17 cellular contexts compared by ENCODE assay signal in the genomic region with DNA sequence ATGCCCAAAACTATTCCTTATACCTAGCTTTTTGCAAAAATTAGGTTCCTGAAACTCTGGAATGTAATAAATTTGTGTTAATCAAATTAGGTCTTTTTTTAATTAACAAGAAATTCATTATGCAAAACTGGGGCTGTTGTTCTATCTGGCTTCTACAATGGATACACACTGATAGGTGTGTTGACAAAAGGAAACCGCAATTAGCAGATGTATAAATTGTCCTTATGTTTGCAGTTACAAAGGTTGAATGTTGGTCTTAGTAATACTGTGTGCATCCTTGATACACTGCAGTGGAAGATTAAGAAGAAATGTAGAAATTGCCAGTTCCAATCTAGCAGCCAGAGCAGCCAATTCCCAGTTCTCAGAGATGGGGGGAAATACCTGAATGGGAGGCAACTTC.
DNase-seq lines count a peak whose midpoint lies in the region; ATAC-seq, FAIRE-seq and TF ChIP-seq lines count a peak whose summit lies in the region.
"Had no signal": no experiment of that assay in that cellular context is flagged by ENCODE, and none has a peak within 500 bp of the region (broad histone marks: within the 10 kb centered on the region; RNA-seq: fewer than 3 reads in every experiment).

No MANE protein-coding gene starts in this region.

- H3K4me1 ChIP-seq in K562 (replicated peaks in 1 of 2; ENCODE audit: control insufficient read depth in 2 of 2, insufficient read depth in 2 of 2, low read length in 2 of 2) (no peaks in the 10 kb centered on the region; a peak in 2 of 5 replicates), GM23248 (ENCODE audit: insufficient read depth) (peaks cover 9% of the 10 kb centered on the region)

- TF ChIP-seq CTCF in K562 (IDR thresholded peaks at IDR 0.05 in 2 of 3, conservative IDR thresholded peaks at IDR 0.05 in 1 of 3; ENCODE audit: insufficient read depth in 2 of 3, low read depth in 1 of 3, low read length in 3 of 3): no peak
- no peak for TF ChIP-seq CTCF in brain microvascular endothelial cell (IDR thresholded peaks at IDR 0.05; ENCODE audit: low read depth, low read length, missing control alignments)

- H3K4me2 ChIP-seq in K562 (ENCODE audit: insufficient read depth, low read length) (no peak overlapping the region), GM23248 (ENCODE audit: unreplicated experiment) (no peak overlapping the region)

- H3K36me3 ChIP-seq in K562 (ENCODE audit: control insufficient read depth, insufficient read depth, low read length) (no peaks in the 10 kb centered on the region), brain microvascular endothelial cell (replicated peaks) (no peaks in the 10 kb centered on the region), GM23248 (ENCODE audit: low read depth) (no peaks in the 10 kb centered on the region)

- TF ChIP-seq RAD21 in K562 (CRISPR knock-in tag; conservative IDR thresholded peaks at IDR 0.05 in 1 of 2, IDR thresholded peaks at IDR 0.05 in 1 of 2): no peak

- POLR2A ChIA-PET in K562 (lab: Yijun Ruan, JAX): no interaction called here

- H3K9me1 ChIP-seq in K562 (ENCODE audit: control insufficient read depth, insufficient read depth, low read length): no peaks in the 10 kb centered on the region

- H3F3A ChIP-seq in GM23248 (ENCODE audit: insufficient read depth): peaks cover 8% of the 10 kb centered on the region; the same call in 1 of the 2 replicates

- H3K9ac ChIP-seq in K562 (ENCODE audit: insufficient read depth in 1 of 2, low read depth in 2 of 2, low read length in 2 of 2) (no peak overlapping the region), GM23248 (no peak overlapping the region)

- ATAC-seq in K562 (no peak), HG02759 (IDR thresholded peaks at IDR 0.05; ENCODE audit: unreplicated experiment) (no peak)
- ATAC-seq: CD8-positive, alpha-beta T cell had no signal

- no peak overlapping the region for H2AFZ ChIP-seq in K562 (ENCODE audit: low read depth, low read length)
- H2AFZ ChIP-seq in GM23248: no peak overlapping the region

- H3K27ac ChIP-seq in K562 (ENCODE audit: extremely low read depth, low read depth, low read length) (no peak overlapping the region), brain microvascular endothelial cell (no peak overlapping the region), GM23248 (no peak overlapping the region)
- H3K27ac ChIP-seq: 22Rv1 had no signal

- TF ChIP-seq EP300 in K562 (IDR thresholded peaks at IDR 0.05; ENCODE audit: low read length): no peak

- H3K27me3 ChIP-seq in K562 (ENCODE audit: control insufficient read depth in 2 of 2, insufficient read depth in 2 of 2, low read length in 2 of 2): no peaks in the 10 kb centered on the region
- no peaks in the 10 kb centered on the region for H3K27me3 ChIP-seq in brain microvascular endothelial cell (replicated peaks)
- no peaks in the 10 kb centered on the region for H3K27me3 ChIP-seq in GM23248 (replicated peaks; ENCODE audit: insufficient read depth)

- H3K9me3 ChIP-seq in K562 (replicated peaks; ENCODE audit: control insufficient read depth, insufficient read depth, low read depth, low read length): no peaks in the 10 kb centered on the region
- no peaks in the 10 kb centered on the region for H3K9me3 ChIP-seq in GM23248 (ENCODE audit: low read depth)
- H3K9me3 ChIP-seq: Caco-2 had no signal

- in situ Hi-C loops in K562 (cut with MboI): no loop called here
- in situ Hi-C loops in brain microvascular endothelial cell (cut with HindIII; ENCODE audit: low pct_ligation_motif_present, low sequenced_read_pairs): no loop called here
- in situ Hi-C loops in GM23248 (cut with MboI): no loop called here

- 0% methylated on average over 1 of the region's 1 CpG for WGBS in K562 (ENCODE audit: insufficient coverage, low coverage, missing lambda C conversion rate)
- 100% methylated on average over 1 of the region's 1 CpG for WGBS in GM23248 (ENCODE audit: low coverage in 1 of 2, low lambda C conversion rate in 2 of 2, missing lambda C conversion rate in 2 of 2), 2 experiments

- H4K20me1 ChIP-seq in K562 (replicated peaks; ENCODE audit: control insufficient read depth, insufficient read depth, low read length): no peaks in the 10 kb centered on the region
- no peaks in the 10 kb centered on the region for H4K20me1 ChIP-seq in GM23248 (ENCODE audit: insufficient read depth)

- no TSS peak for BruUV-seq in K562 (replicated peaks; lab: Mats Ljungman, UMichigan)

- no peaks in the 10 kb centered on the region for H3K79me2 ChIP-seq in K562 (ENCODE audit: control insufficient read depth, insufficient read depth, low read length)
- no peaks in the 10 kb centered on the region for H3K79me2 ChIP-seq in GM23248 (ENCODE audit: insufficient read depth)

- no peak for TF ChIP-seq POLR2A in K562 (conservative IDR thresholded peaks at IDR 0.05)

- no peak for FAIRE-seq in K562 (lab: Jason Lieb, UNC)
- FAIRE-seq: GM12892, GM19239 had no signal

- H3K4me3 ChIP-seq in K562 (no peak overlapping the region), brain microvascular endothelial cell (ENCODE audit: low read depth, low read length) (no peak overlapping the region), GM23248 (no peak overlapping the region)

- H3K9me2 ChIP-seq in GM23248 (ENCODE audit: insufficient read depth): no peaks in the 10 kb centered on the region

- DNase-seq in NCI-H2029 (lab: John Stamatoyannopoulos, UW) (peak; percentile 47), NCI-H2029 treated with DMSO at 0.1 percent for 48 hours (lab: John Stamatoyannopoulos, UW) (no peak), NCI-H748 (lab: John Stamatoyannopoulos, UW; ENCODE audit: unreplicated experiment) (peak; percentile 80), K562 (ENCODE audit: extremely low read depth in 1 of 4, low spot score in 3 of 4) (no peak), brain microvascular endothelial cell (no peak), GOT3 (lab: John Stamatoyannopoulos, UW) (no peak), GM23248 (no peak)
- DNase-seq: Caco-2; CD8-positive, alpha-beta T cell; DND-41; GDM1; H7; IMR-90 had no signal

- CTCF ChIA-PET in K562 (lab: Yijun Ruan, JAX; ENCODE audit: low intra/inter-chr PET ratio): no interaction called here

- intact Hi-C loops in K562 (cut with micrococcal nuclease): no loop called here

TF ChIP-seq in K562, 482 proteins besides CTCF, POLR2A, EP300 and RAD21:
- TF ChIP-seq GTF2E2 (tag; IDR thresholded peaks at IDR 0.05) (0 out of 2 replicates have a peak, but pooled peaks have one; percentile 7), ZNF311 (CRISPR knock-in tag; IDR thresholded peaks at IDR 0.05) (0 out of 2 replicates have a peak, but pooled peaks have one; percentile 8), FOXA3 (CRISPR knock-in tag; conservative IDR thresholded peaks at IDR 0.05 in 1 of 2, IDR thresholded peaks at IDR 0.05 in 1 of 2) (peak in 1 of 2 experiments; percentile 52; a peak in 1 of 4 replicates), EZH2 (IDR thresholded peaks at IDR 0.05; ENCODE audit: borderline replicate concordance, low read depth, low read length) (no peak)
- TF ChIP-seq, protein P1, sequence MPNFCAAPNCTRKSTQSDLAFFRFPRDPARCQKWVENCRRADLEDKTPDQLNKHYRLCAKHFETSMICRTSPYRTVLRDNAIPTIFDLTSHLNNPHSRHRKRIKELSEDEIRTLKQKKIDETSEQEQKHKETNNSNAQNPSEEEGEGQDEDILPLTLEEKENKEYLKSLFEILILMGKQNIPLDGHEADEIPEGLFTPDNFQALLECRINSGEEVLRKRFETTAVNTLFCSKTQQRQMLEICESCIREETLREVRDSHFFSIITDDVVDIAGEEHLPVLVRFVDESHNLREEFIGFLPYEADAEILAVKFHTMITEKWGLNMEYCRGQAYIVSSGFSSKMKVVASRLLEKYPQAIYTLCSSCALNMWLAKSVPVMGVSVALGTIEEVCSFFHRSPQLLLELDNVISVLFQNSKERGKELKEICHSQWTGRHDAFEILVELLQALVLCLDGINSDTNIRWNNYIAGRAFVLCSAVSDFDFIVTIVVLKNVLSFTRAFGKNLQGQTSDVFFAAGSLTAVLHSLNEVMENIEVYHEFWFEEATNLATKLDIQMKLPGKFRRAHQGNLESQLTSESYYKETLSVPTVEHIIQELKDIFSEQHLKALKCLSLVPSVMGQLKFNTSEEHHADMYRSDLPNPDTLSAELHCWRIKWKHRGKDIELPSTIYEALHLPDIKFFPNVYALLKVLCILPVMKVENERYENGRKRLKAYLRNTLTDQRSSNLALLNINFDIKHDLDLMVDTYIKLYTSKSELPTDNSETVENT (CRISPR knock-in tag; IDR thresholded peaks at IDR 0.05): no peak

Comparison
In these comparisons a context has a peak if more than half of its experiments do, and no peak if none do; other contexts are left out.
1. DNase-seq: peak in NCI-H2029 (single experiment) and NCI-H748 (single experiment); none in NCI-H2029 treated with DMSO at 0.1 percent for 48 hours (single experiment), K562 (0 of 4), brain microvascular endothelial cell (single experiment), GOT3 (single experiment) and GM23248 (single experiment).